In the genomic region with DNA sequence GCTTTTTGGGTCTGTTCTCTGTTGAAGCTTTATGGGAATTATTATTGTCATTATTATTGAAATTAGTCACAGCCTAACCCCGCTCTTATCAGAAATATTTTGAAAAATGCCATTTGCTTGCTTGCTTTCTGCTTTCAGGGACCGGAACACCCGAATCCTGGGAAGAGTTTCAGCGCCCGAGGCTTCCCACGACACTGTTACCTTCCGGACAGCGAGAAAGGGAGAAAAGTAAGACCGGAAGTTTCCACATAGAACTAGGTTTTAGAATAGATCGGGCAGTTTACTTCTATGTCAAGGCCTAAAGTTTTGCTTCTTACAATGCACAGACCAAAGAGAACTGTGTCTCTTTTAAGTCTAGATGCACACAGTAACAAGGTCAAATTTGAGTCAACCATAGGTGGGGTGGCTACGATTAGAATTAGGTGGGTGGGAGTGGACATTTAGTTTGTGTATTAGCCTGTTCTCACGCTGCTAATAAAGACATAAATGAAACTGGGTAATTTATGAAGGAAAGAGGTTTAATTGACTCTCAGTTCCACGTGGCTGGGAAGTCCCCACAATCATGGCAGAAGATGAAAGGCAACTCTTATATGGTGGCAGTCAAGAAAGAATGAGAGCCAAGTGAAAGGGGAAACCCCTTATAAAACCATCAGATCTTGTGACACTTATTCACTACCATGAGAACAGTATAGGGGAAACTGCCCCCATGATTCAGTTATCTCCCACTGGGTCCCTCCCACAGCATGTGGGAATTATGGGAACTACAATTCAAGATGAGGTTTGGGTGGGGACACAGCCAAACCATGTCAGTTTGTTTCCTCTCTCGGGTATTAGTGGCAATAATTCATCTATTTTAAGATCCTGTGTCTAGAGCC, we compare ENCODE assay signal across 12 cellular contexts.
DNase-seq lines count a peak whose midpoint lies in the region; ATAC-seq lines count a peak whose summit lies in the region.
"Had no signal": no experiment of that assay in that cellular context is flagged by ENCODE, and none has a peak within 500 bp of the region (broad histone marks: within the 10 kb centered on the region; RNA-seq: fewer than 3 reads in every experiment).

No MANE protein-coding gene starts in this region.

- ATAC-seq in GM18858 (IDR thresholded peaks at IDR 0.05; ENCODE audit: unreplicated experiment) (peak; percentile 39), HG02852 (IDR thresholded peaks at IDR 0.05; ENCODE audit: unreplicated experiment) (peak; percentile 69), GM21528 (IDR thresholded peaks at IDR 0.05; ENCODE audit: low FRiP score, unreplicated experiment) (no peak)
- ATAC-seq in activated naive CD8-positive, alpha-beta T cell treated with anti-CD3 and anti-CD28 coated beads, Interleukin-2, amount 50 U/mL, for 24 hours: peak; percentile 87
- ATAC-seq: GM23338 had no signal

- H3K4me1 Mint-ChIP-seq in activated naive CD8-positive, alpha-beta T cell treated with anti-CD3 and anti-CD28 coated beads, Interleukin-2, amount 50 U/mL, for 24 hours: peaks cover 26% of the 10 kb centered on the region

- H4K20me1 ChIP-seq in BLaER1: no peaks in the 10 kb centered on the region

- peak overlapping the region; percentile 76 for H3K4me2 ChIP-seq in BLaER1
- H3K4me2 ChIP-seq: GM23338 had no signal

- H3K4me3 Mint-ChIP-seq in activated naive CD8-positive, alpha-beta T cell treated with anti-CD3 and anti-CD28 coated beads, Interleukin-2, amount 50 U/mL, for 24 hours: no peak overlapping the region
- H3K4me3 Mint-ChIP-seq: GM23338; natural killer cell treated with Interleukin-12 subunit alpha and Interleukin-12 subunit beta and Interleukin-15 and Interleukin-18, amount 100 ng/mL, for 72 hours had no signal

- H3K36me3 Mint-ChIP-seq in activated naive CD8-positive, alpha-beta T cell treated with anti-CD3 and anti-CD28 coated beads, Interleukin-2, amount 50 U/mL, for 24 hours (ENCODE audit: low read depth): peaks cover 5% of the 10 kb centered on the region
- H3K36me3 Mint-ChIP-seq: natural killer cell treated with Interleukin-12 subunit alpha and Interleukin-12 subunit beta and Interleukin-15 and Interleukin-18, amount 100 ng/mL, for 72 hours had no signal

- peaks cover 8% of the 10 kb centered on the region; the same call in 1 of the 2 replicates for H3K9me3 ChIP-seq in BLaER1

- H3K27ac ChIP-seq in BLaER1: no peak overlapping the region

- H3K4me1 ChIP-seq in BLaER1: peaks cover 55% of the 10 kb centered on the region

- peaks cover 15% of the 10 kb centered on the region for H3K27me3 Mint-ChIP-seq in activated naive CD8-positive, alpha-beta T cell treated with anti-CD3 and anti-CD28 coated beads, Interleukin-2, amount 50 U/mL, for 24 hours

- H3K9me3 Mint-ChIP-seq in activated naive CD8-positive, alpha-beta T cell treated with anti-CD3 and anti-CD28 coated beads, Interleukin-2, amount 50 U/mL, for 24 hours: no peaks in the 10 kb centered on the region
- H3K9me3 Mint-ChIP-seq: natural killer cell treated with Interleukin-12 subunit alpha and Interleukin-12 subunit beta and Interleukin-15 and Interleukin-18, amount 100 ng/mL, for 72 hours had no signal

- no peak overlapping the region for H3K4me3 ChIP-seq in BLaER1
- H3K4me3 ChIP-seq: GM23338 had no signal

- H3K27ac Mint-ChIP-seq in activated naive CD8-positive, alpha-beta T cell treated with anti-CD3 and anti-CD28 coated beads, Interleukin-2, amount 50 U/mL, for 24 hours: peak overlapping the region; percentile 71
- H3K27ac Mint-ChIP-seq: GM23338; natural killer cell treated with Interleukin-12 subunit alpha and Interleukin-12 subunit beta and Interleukin-15 and Interleukin-18, amount 100 ng/mL, for 72 hours had no signal

- peak; percentile 32 for DNase-seq in activated naive CD8-positive, alpha-beta T cell treated with anti-CD3 and anti-CD28 coated beads, Interleukin-2, amount 50 U/mL, for 24 hours
- DNase-seq in inferior parietal cortex (ENCODE audit: extremely low spot score) (no peak), NCI-H748 treated with DMSO at 0.1 percent for 48 hours (lab: John Stamatoyannopoulos, UW) (no peak), NCI-H2029 (lab: John Stamatoyannopoulos, UW) (no peak)
- DNase-seq: activated CD8-positive, alpha-beta memory T cell treated with anti-CD3 and anti-CD28 coated beads for 24 hours; hypothalamus had no signal

- H3K9ac ChIP-seq in BLaER1: no peak overlapping the region

- peaks cover 28% of the 10 kb centered on the region for H3K36me3 ChIP-seq in BLaER1

- H3K27me3 ChIP-seq in BLaER1: no peaks in the 10 kb centered on the region
